ENCODE assay signal across 28 cellular contexts in the genomic region with DNA sequence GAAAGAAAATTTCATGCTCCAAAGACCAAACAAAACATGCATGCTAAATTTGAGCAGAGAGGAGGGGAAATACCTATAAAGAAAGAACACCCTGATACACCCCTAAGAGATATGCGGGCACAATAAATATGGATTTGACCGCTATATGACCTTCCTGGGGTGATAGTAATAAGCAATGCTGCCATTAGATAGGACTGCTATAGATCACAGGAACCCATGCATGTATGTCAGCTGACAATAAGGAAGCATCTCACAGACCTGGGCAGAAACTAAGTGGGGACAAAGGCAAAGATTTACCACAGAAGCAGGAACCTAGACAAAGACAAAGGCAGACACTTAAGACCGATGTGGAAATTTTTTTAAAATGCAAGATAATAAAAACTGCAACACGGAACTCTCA. TPM values are rescaled to one million over a fixed set of nuclear protein-coding genes. Genes with fewer than 3 reads are reported as not detected.
A peak's percentile ranks its signal among the peaks of the same experiment; 100 is the strongest.
DNase-seq lines count a peak whose midpoint lies in the region; FAIRE-seq and TF ChIP-seq lines count a peak whose summit lies in the region.
"Had no signal": no experiment of that assay in that cellular context is flagged by ENCODE, and none has a peak within 500 bp of the region (broad histone marks: within the 10 kb centered on the region; RNA-seq: fewer than 3 reads in every experiment).

No MANE protein-coding gene starts in this region.

- H3K4me1 ChIP-seq in Loucy (ENCODE audit: insufficient read depth, low read length, poor library complexity, severe bottlenecking) (peaks cover 73% of the 10 kb centered on the region), OCI-LY7 (ENCODE audit: insufficient read depth, low read length, poor library complexity, severe bottlenecking) (peaks cover 28% of the 10 kb centered on the region), Caco-2 (no peaks in the 10 kb centered on the region)
- H3K4me1 ChIP-seq: BE2C had no signal

- H3K9ac ChIP-seq in Loucy (ENCODE audit: low read depth, low read length, poor library complexity, severe bottlenecking), result peak overlapping the region; percentile 29
- H3K9ac ChIP-seq: SK-N-SH had no signal

- POLR2A ChIA-PET in OCI-LY7 (lab: Charles Lee) (interaction anchor here (0.6 to 0.7 kb wide), 2 partner anchors 241 to 1557 kb away, joined by 3 to 4 read pairs; no protein-coding TSS in a partner anchor), Caco-2 (lab: Charles Lee) (no interaction called here)

- intact Hi-C loops in OCI-LY7 (cut with micrococcal nuclease; ENCODE audit: unreplicated experiment), result loop anchor here (10.0 kb wide), 1 partner anchor 197 kb away; the partner anchor contains the start of genes ATP5ME and MYL5
- intact Hi-C loops in Caco-2 (cut with micrococcal nuclease; ENCODE audit: unreplicated experiment), result loop anchor here (10.0 kb wide), 1 partner anchor 143 kb away; the partner anchor contains the start of gene ZNF141

- no peak for TF ChIP-seq CTCF in Loucy (conservative IDR thresholded peaks at IDR 0.05; ENCODE audit: low read length)
- TF ChIP-seq CTCF in OCI-LY7 (conservative IDR thresholded peaks at IDR 0.05; ENCODE audit: low read length), result no peak
- TF ChIP-seq CTCF in Caco-2 (IDR thresholded peaks at IDR 0.05; ENCODE audit: insufficient read depth in 1 of 2, low read depth in 1 of 2, low read length in 1 of 2, severe bottlenecking in 1 of 2, unreplicated experiment in 1 of 2), result no peak

- H3K36me3 ChIP-seq in Loucy (ENCODE audit: insufficient read depth, low read length) (no peaks in the 10 kb centered on the region), OCI-LY7 (ENCODE audit: insufficient read depth, low read length) (peaks cover 35% of the 10 kb centered on the region), Caco-2 (ENCODE audit: control insufficient read depth, insufficient read depth, low read length) (no peaks in the 10 kb centered on the region)
- H3K36me3 ChIP-seq: neutrophil, thoracic aorta had no signal

- H3K27ac Mint-ChIP-seq in immature natural killer cell (peak overlapping the region in 3 of 6 donors; percentile 25 to 39 (median 34)), Caco-2 (ENCODE audit: unreplicated experiment) (no peak overlapping the region)
- H3K27ac Mint-ChIP-seq: activated CD4-positive, alpha-beta memory T cell treated with anti-CD3 and anti-CD28 coated beads for 36 hours; dendritic cell treated with granulocyte-macrophage colony-stimulating factor and Interleukin-4, amounts not matched to agents 40 ng/mL and 50 ng/mL, for 4 days; mesothelial cell of epicardium; stimulated activated naive CD8-positive, alpha-beta T cell treated with anti-CD3 and anti-CD28 coated beads, Interleukin-15, amount 100 ng/mL, for 72 hours; T-helper 17 cell had no signal

- H3K4me3 ChIP-seq in Loucy (ENCODE audit: low read length, poor library complexity, severe bottlenecking) (peak overlapping the region; percentile 37), OCI-LY7 (ENCODE audit: low read depth, low read length, poor library complexity, severe bottlenecking) (no peak overlapping the region), Caco-2 (ENCODE audit: low read depth, low read length) (no peak overlapping the region)
- H3K4me3 ChIP-seq: thoracic aorta had no signal

- peaks cover 12% of the 10 kb centered on the region for H3K79me2 ChIP-seq in Loucy (ENCODE audit: insufficient read depth, low read length)
- H3K79me2 ChIP-seq in OCI-LY7 (ENCODE audit: insufficient read depth, low read depth, low read length), result peaks cover 12% of the 10 kb centered on the region

- H2AFZ ChIP-seq in Loucy (ENCODE audit: low read length) (no peak overlapping the region), OCI-LY7 (ENCODE audit: low read length) (no peak overlapping the region)

- peaks cover 61 to 74% of the 10 kb centered on the region in 2 donors for H3K4me1 Mint-ChIP-seq in immature natural killer cell
- peaks cover 5% of the 10 kb centered on the region for H3K4me1 Mint-ChIP-seq in Caco-2 (ENCODE audit: low read depth, unreplicated experiment)

- H3F3A ChIP-seq in Loucy (ENCODE audit: low read depth), result 0 out of 2 replicates have a peak, but pooled peaks cover 5% of the 10 kb centered on the region

- no peak for TF ChIP-seq POLR2A in H54 (IDR thresholded peaks at IDR 0.05; ENCODE audit: low read depth, low read length)

- H3K36me3 Mint-ChIP-seq in immature natural killer cell (peaks cover 1 to 11% (median 9%) of the 10 kb centered on the region in 3 donors), Caco-2 (ENCODE audit: insufficient read depth, unreplicated experiment) (peaks cover 24% of the 10 kb centered on the region)

- BruUV-seq in OCI-LY7 (replicated peaks; lab: Mats Ljungman, UMichigan) (no TSS peak), Caco-2 (replicated peaks; lab: Mats Ljungman, UMichigan) (no TSS peak)

- H3K9me2 ChIP-seq in Loucy (replicated peaks; ENCODE audit: low read depth, low read length) (no peaks in the 10 kb centered on the region), OCI-LY7 (ENCODE audit: insufficient read depth, low read length) (no peaks in the 10 kb centered on the region)
- H3K9me2 ChIP-seq: SK-N-SH had no signal

- DNase-seq in CMK (ENCODE audit: low read depth) (peak; percentile 64), OCI-LY7 (ENCODE audit: low spot score) (no peak), immature natural killer cell (no peak), Caco-2 (no peak), putamen (ENCODE audit: low spot score) (no peak), H54 (ENCODE audit: insufficient read length, low spot score) (no peak)
- DNase-seq: activated CD4-positive, alpha-beta memory T cell treated with anti-CD3 and anti-CD28 coated beads for 36 hours; activated CD4-positive, alpha-beta T cell treated with anti-CD3 and anti-CD28 coated beads for 1 hour; activated CD8-positive, alpha-beta memory T cell treated with anti-CD3 and anti-CD28 coated beads, Interleukin-2, amount 50 U/mL, for 4 hours; activated naive CD4-positive, alpha-beta T cell treated with Interleukin-2 at 50 U/mL for 16 hours; BE2C; erythroblast; NCI-H1436; NCI-H2081 treated with DMSO at 0.1 percent for 48 hours; NCI-H345; NCI-H748 treated with DMSO at 0.1 percent for 48 hours; SK-N-SH; stimulated activated CD8-positive, alpha-beta memory T cell treated with anti-CD3 and anti-CD28 coated beads, Interleukin-4, amount 100 ng/mL, for 48 hours; stimulated activated naive CD8-positive, alpha-beta T cell treated with anti-CD3 and anti-CD28 coated beads, Interleukin-15, amount 100 ng/mL, for 72 hours; T-helper 17 cell had no signal

- H4K20me1 ChIP-seq in Loucy (ENCODE audit: insufficient read depth, low read length, poor library complexity, severe bottlenecking) (peaks cover 7% of the 10 kb centered on the region), OCI-LY7 (ENCODE audit: insufficient read depth, low read length) (no peaks in the 10 kb centered on the region)

- peaks cover 4 to 6% (median 6%) of the 10 kb centered on the region in 3 donors for H3K27me3 Mint-ChIP-seq in immature natural killer cell (ENCODE audit: low read depth in 3 of 3)
- H3K27me3 Mint-ChIP-seq in Caco-2 (ENCODE audit: insufficient read depth, unreplicated experiment), result no peaks in the 10 kb centered on the region
- H3K27me3 Mint-ChIP-seq: activated CD4-positive, alpha-beta memory T cell treated with anti-CD3 and anti-CD28 coated beads for 36 hours; progenitor cell of endocrine pancreas; stimulated activated naive CD8-positive, alpha-beta T cell treated with anti-CD3 and anti-CD28 coated beads, Interleukin-15, amount 100 ng/mL, for 72 hours; T-helper 17 cell had no signal

- H3K4me3 Mint-ChIP-seq in immature natural killer cell (peak overlapping the region in 3 of 5 donors; percentile 26 to 42 (median 36)), Caco-2 (ENCODE audit: unreplicated experiment) (no peak overlapping the region)
- H3K4me3 Mint-ChIP-seq: activated CD4-positive, alpha-beta memory T cell treated with anti-CD3 and anti-CD28 coated beads for 36 hours; dendritic cell treated with granulocyte-macrophage colony-stimulating factor and Interleukin-4, amounts not matched to agents 40 ng/mL and 50 ng/mL, for 4 days; mesothelial cell of epicardium; stimulated activated naive CD8-positive, alpha-beta T cell treated with anti-CD3 and anti-CD28 coated beads, Interleukin-15, amount 100 ng/mL, for 72 hours; T-helper 17 cell had no signal

- peak overlapping the region; percentile 79 for H3K4me2 ChIP-seq in Loucy (ENCODE audit: low read depth, low read length, poor library complexity, severe bottlenecking)
- 0 out of 2 replicates have a peak overlapping the region, but pooled peaks have one; percentile 12 for H3K4me2 ChIP-seq in OCI-LY7 (ENCODE audit: low read length)
- H3K4me2 ChIP-seq: SK-N-SH had no signal

- no peak for FAIRE-seq in H54 (lab: Jason Lieb, UNC)
- FAIRE-seq: keratinocyte, urothelium cell line had no signal

- CTCF ChIA-PET in OCI-LY7 (lab: Charles Lee; ENCODE audit: unreplicated experiment), result no interaction called here
- CTCF ChIA-PET in Caco-2 (lab: Charles Lee), result no interaction called here

- H3K9me3 ChIP-seq in Loucy (ENCODE audit: insufficient read depth, low read depth, low read length) (no peaks in the 10 kb centered on the region), OCI-LY7 (ENCODE audit: low read length) (peaks cover 19% of the 10 kb centered on the region), Caco-2 (no peaks in the 10 kb centered on the region)
- H3K9me3 ChIP-seq: BE2C, neutrophil, SK-N-SH had no signal

- H3K9me3 Mint-ChIP-seq in immature natural killer cell (peaks cover 0 to 22% (median 11%) of the 10 kb centered on the region in 6 donors), Caco-2 (ENCODE audit: unreplicated experiment) (peaks cover 32% of the 10 kb centered on the region)

- H3K27me3 ChIP-seq in Loucy (ENCODE audit: insufficient read depth, low read length, poor library complexity, severe bottlenecking), result no peaks in the 10 kb centered on the region
- H3K27me3 ChIP-seq in Caco-2 (replicated peaks; ENCODE audit: control insufficient read depth, insufficient read depth, low read length), result no peaks in the 10 kb centered on the region
- H3K27me3 ChIP-seq: BE2C, neutrophil had no signal

- H3K27ac ChIP-seq in OCI-LY7 (ENCODE audit: low read depth, low read length, poor library complexity, severe bottlenecking), result no peak overlapping the region
- H3K27ac ChIP-seq: neutrophil, thoracic aorta had no signal

RNA-seq across cellular contexts. Expression of gene ZNF721, which starts 21.3 kb away (rescaled TPM):
- 48.1 and 51.1 TPM in 2 replicates for total RNA-seq in OCI-LY7 (2014; rRNA removed; shearing (Covaris generic))
- 64.1 and 67.2 TPM in 2 replicates for total RNA-seq in OCI-LY7 (2022)
- 10 to 100 TPM; 16.3 to 30.4 (median 23.0) TPM for polyA plus RNA-seq in immature natural killer cell
- total RNA-seq in Caco-2 (2022), result 29.9 and 30.3 TPM in 2 replicates

RNA-seq across cellular contexts. Expression of gene PIGG, which starts 21.3 kb away (rescaled TPM):
- total RNA-seq in OCI-LY7 (2014; rRNA removed; shearing (Covaris generic)), result 30.9 and 32.0 TPM in 2 replicates
- total RNA-seq in OCI-LY7 (2022), result 60.6 and 60.7 TPM in 2 replicates
- 10 to 100 TPM; 22.8 to 30.6 (median 24.9) TPM for polyA plus RNA-seq in immature natural killer cell
- total RNA-seq in Caco-2 (2022), result 56.6 and 58.8 TPM in 2 replicates
